Comparison of ENCODE assay signal across 2 cellular contexts in genomic region chr6:116036075-116036773, GRCh38.
TF ChIP-seq lines count a peak whose summit lies in the region.

No MANE protein-coding gene starts in this region.

TF ChIP-seq in A549, 52 proteins besides CTCF, POLR2A, EP300 and RAD21:
- TF ChIP-seq GATA3 (IDR thresholded peaks at IDR 0.05; ENCODE audit: borderline replicate concordance) (peak; percentile 63; the same call in 1 of the 2 replicates), HDAC2 (IDR thresholded peaks at IDR 0.05) (no peak), CEBPB (IDR thresholded peaks at IDR 0.05) (peak in 1 of 2 experiments; percentile 63; a peak in 1 of 4 replicates), ESRRA (IDR thresholded peaks at IDR 0.05; ENCODE audit: borderline replicate concordance, low read length) (no peak), TFCP2L1 (CRISPR knock-in tag; IDR thresholded peaks at IDR 0.05) (no peak), ZC3H11A (IDR thresholded peaks at IDR 0.05) (no peak)
TF ChIP-seq in A549: peak in this region for 2.

TF ChIP-seq in IMR-90, 13 proteins besides CTCF, POLR2A, EP300 and RAD21:
- no peak for TF ChIP-seq RFX5 (IDR thresholded peaks at IDR 0.05; ENCODE audit: low read depth, low read length)
- TF ChIP-seq CHD1 (IDR thresholded peaks at IDR 0.05; ENCODE audit: low read depth, low read length) = no peak
- TF ChIP-seq MAFK (IDR thresholded peaks at IDR 0.05; ENCODE audit: low read depth, low read length) = no peak
- TF ChIP-seq MXI1 (IDR thresholded peaks at IDR 0.05; ENCODE audit: borderline replicate concordance, low read depth, low read length) = no peak
- TF ChIP-seq BHLHE40 (IDR thresholded peaks at IDR 0.05; ENCODE audit: low read depth, low read length) = no peak
